ENCODE assay signal across 1 cellular context in the genomic region with DNA sequence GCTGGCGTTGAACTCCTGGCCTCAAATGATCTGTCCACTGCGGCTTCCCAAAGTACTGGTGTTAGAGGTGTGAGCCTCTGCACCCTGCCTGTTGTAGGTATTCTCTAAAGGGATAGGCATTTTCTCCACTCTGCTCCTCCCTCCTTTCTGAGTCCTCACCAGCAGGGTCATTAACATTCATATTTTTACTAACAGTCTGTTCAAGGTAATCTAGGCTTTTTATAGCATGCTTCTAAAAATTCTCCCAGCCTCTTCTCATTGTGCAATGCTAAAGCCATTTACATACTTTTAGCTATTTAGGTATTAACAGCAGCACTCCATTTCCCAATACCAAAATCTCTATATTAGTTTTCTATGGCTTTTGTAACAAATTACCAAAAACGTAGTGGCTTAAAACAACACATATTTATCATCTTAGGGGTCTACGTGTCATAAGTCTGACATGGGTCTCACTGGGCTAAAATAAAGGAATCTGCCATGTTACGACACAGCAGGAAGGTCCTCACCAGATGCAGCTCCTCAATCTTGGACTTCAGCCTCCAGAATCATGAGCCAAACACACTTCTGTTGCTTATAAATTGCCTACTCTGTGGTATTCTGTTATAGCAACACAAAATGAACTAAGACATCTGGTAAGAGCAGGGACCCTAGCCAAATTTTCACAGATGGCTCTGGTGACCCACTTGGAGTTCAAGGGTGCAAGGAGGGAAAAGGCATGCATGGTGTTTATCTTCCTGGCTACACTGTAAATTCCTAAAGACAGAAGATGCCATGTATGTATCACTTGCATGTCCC.
A peak's percentile ranks its signal among the peaks of the same experiment; 100 is the strongest.
TF ChIP-seq lines count a peak whose summit lies in the region.

No MANE protein-coding gene starts in this region.

TF ChIP-seq in IMR-90, 13 proteins besides CTCF, POLR2A, EP300 and RAD21:
- TF ChIP-seq, protein P1, sequence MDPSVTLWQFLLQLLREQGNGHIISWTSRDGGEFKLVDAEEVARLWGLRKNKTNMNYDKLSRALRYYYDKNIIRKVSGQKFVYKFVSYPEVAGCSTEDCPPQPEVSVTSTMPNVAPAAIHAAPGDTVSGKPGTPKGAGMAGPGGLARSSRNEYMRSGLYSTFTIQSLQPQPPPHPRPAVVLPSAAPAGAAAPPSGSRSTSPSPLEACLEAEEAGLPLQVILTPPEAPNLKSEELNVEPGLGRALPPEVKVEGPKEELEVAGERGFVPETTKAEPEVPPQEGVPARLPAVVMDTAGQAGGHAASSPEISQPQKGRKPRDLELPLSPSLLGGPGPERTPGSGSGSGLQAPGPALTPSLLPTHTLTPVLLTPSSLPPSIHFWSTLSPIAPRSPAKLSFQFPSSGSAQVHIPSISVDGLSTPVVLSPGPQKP (IDR thresholded peaks at IDR 0.05; ENCODE audit: borderline replicate concordance, low read depth, low read length) = no peak
- TF ChIP-seq RFX5 (IDR thresholded peaks at IDR 0.05; ENCODE audit: low read depth, low read length) = no peak
- TF ChIP-seq CHD1 (IDR thresholded peaks at IDR 0.05; ENCODE audit: low read depth, low read length) = no peak
- 0 out of 2 replicates have a peak, but pooled peaks have one; percentile 7 for TF ChIP-seq CEBPB (IDR thresholded peaks at IDR 0.05; ENCODE audit: low read depth, low read length)
TF ChIP-seq in IMR-90: peak in this region for 1.
